Comparison of ENCODE assay signal across 7 cellular contexts in the genomic region with DNA sequence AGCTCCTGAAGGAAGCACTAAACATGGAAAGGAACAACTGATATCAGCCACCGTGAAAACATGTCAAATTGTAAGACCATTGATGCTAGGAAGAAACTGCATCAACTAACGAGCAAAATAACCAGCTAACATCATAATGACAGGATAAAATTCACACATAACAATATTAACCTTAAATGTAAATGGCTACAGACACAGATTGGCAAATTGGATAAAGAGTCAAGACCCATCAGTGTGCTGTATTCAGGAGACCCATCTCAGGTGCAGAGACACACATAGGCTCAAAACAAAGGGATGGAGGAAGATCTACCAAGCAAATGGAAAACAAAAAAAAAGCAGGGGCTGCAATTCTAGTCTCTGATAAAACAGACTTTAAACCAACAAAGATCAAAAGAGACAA.
A peak's percentile ranks its signal among the peaks of the same experiment; 100 is the strongest.
DNase-seq lines count a peak whose midpoint lies in the region; ATAC-seq and TF ChIP-seq lines count a peak whose summit lies in the region.
"Not testable (repeated sequence)": the region's sequence is repeated elsewhere in the genome, so short reads cannot be mapped to it uniquely, and the experiment has no call there.

No MANE protein-coding gene starts in this region.

- not testable (repeated sequence) for H3K79me2 ChIP-seq in OCI-LY7 (ENCODE audit: insufficient read depth, low read depth, low read length)
- H3K79me2 ChIP-seq in neural progenitor cell (ENCODE audit: low read depth): peaks cover 27% of the 10 kb centered on the region

- H3K36me3 ChIP-seq in CD8-positive, alpha-beta memory T cell (ENCODE audit: insufficient read depth, low read length); OCI-LY7 (ENCODE audit: insufficient read depth, low read length); neural progenitor cell: not testable (repeated sequence)

- CTCF ChIA-PET in CD8-positive, alpha-beta memory T cell (lab: Charles Lee): interaction anchor here (1.2 kb wide), 1 partner anchor 71 kb away, joined by 3 read pairs; no protein-coding TSS in a partner anchor
- CTCF ChIA-PET in OCI-LY7 (lab: Charles Lee; ENCODE audit: unreplicated experiment); activated CD4-positive, alpha-beta memory T cell treated with anti-CD3 and anti-CD28 coated beads for 36 hours (lab: Charles Lee); MCF 10A (lab: Yijun Ruan, JAX): not testable (repeated sequence)

- not testable (repeated sequence) for H3K4me1 ChIP-seq in CD8-positive, alpha-beta memory T cell (ENCODE audit: insufficient read depth, low read length); OCI-LY7 (ENCODE audit: insufficient read depth, low read length, poor library complexity, severe bottlenecking); neural progenitor cell

- not testable (repeated sequence) for H3K9me3 ChIP-seq in CD8-positive, alpha-beta memory T cell (ENCODE audit: low read length); neural progenitor cell (ENCODE audit: low read depth)
- peaks cover 11% of the 10 kb centered on the region; the same call in 1 of the 2 replicates for H3K9me3 ChIP-seq in OCI-LY7 (ENCODE audit: low read length)

- H2AFZ ChIP-seq in OCI-LY7 (ENCODE audit: low read length); neural progenitor cell (replicated peaks): not testable (repeated sequence)

- not testable (repeated sequence) for H3K27me3 Mint-ChIP-seq in CD8-positive, alpha-beta memory T cell; activated CD4-positive, alpha-beta memory T cell treated with anti-CD3 and anti-CD28 coated beads for 36 hours; activated T-helper 2 cell treated with anti-CD3 and anti-CD28 coated beads, Interferon-gamma antibody, Interleukin-2, Interleukin-4, amounts not matched to agents 10 μg/mL and 5 μg/mL and 100 μg/mL, durations not matched to agents 14 hours and 24 hours and 36 hours (ENCODE audit: low read depth); MCF 10A (ENCODE audit: insufficient read depth, unreplicated experiment); memory B cell; neural progenitor cell (ENCODE audit: insufficient read depth, low read depth)

- H3K27ac Mint-ChIP-seq in CD8-positive, alpha-beta memory T cell: peak overlapping the region; percentile 10 to 98 (median 96)
- not testable (repeated sequence) for H3K27ac Mint-ChIP-seq in activated CD4-positive, alpha-beta memory T cell treated with anti-CD3 and anti-CD28 coated beads for 36 hours; activated T-helper 2 cell treated with anti-CD3 and anti-CD28 coated beads, Interferon-gamma antibody, Interleukin-2, Interleukin-4, amounts not matched to agents 10 μg/mL and 5 μg/mL and 100 μg/mL, durations not matched to agents 14 hours and 24 hours and 36 hours; neural progenitor cell
- peak overlapping the region; percentile 29 for H3K27ac Mint-ChIP-seq in MCF 10A (ENCODE audit: low read depth, unreplicated experiment)
- peak overlapping the region; percentile 84 for H3K27ac Mint-ChIP-seq in memory B cell

- not testable (repeated sequence) for ATAC-seq in memory B cell (ENCODE audit: low read depth)

- not testable (repeated sequence) for H3K9me2 ChIP-seq in OCI-LY7 (ENCODE audit: insufficient read depth, low read length)

- DNase-seq in CD8-positive, alpha-beta memory T cell; OCI-LY7 (ENCODE audit: low spot score); activated CD4-positive, alpha-beta memory T cell treated with anti-CD3 and anti-CD28 coated beads for 36 hours; activated T-helper 2 cell treated with anti-CD3 and anti-CD28 coated beads, Interferon-gamma antibody, Interleukin-2, Interleukin-4, amounts not matched to agents 10 μg/mL and 5 μg/mL and 100 μg/mL, durations not matched to agents 14 hours and 24 hours and 36 hours (ENCODE audit: low spot score); MCF 10A (ENCODE audit: unreplicated experiment); memory B cell (ENCODE audit: low spot score in 2 of 2); neural progenitor cell (ENCODE audit: low spot score): not testable (repeated sequence)

- H3K9me3 Mint-ChIP-seq in CD8-positive, alpha-beta memory T cell; activated CD4-positive, alpha-beta memory T cell treated with anti-CD3 and anti-CD28 coated beads for 36 hours; MCF 10A (ENCODE audit: unreplicated experiment); memory B cell: not testable (repeated sequence)
- H3K9me3 Mint-ChIP-seq in activated T-helper 2 cell treated with anti-CD3 and anti-CD28 coated beads, Interferon-gamma antibody, Interleukin-2, Interleukin-4, amounts not matched to agents 10 μg/mL and 5 μg/mL and 100 μg/mL, durations not matched to agents 14 hours and 24 hours and 36 hours: peaks cover 20% of the 10 kb centered on the region
- H3K9me3 Mint-ChIP-seq in neural progenitor cell: peaks cover 24% of the 10 kb centered on the region

- not testable (repeated sequence) for H4K20me1 ChIP-seq in OCI-LY7 (ENCODE audit: insufficient read depth, low read length); neural progenitor cell (ENCODE audit: low read depth)

- H3K4me1 Mint-ChIP-seq in CD8-positive, alpha-beta memory T cell: peaks cover 43 to 57% (median 55%) of the 10 kb centered on the region in 3 donors
- peaks cover 35% of the 10 kb centered on the region for H3K4me1 Mint-ChIP-seq in activated CD4-positive, alpha-beta memory T cell treated with anti-CD3 and anti-CD28 coated beads for 36 hours (ENCODE audit: low read depth)
- peaks cover 15% of the 10 kb centered on the region for H3K4me1 Mint-ChIP-seq in activated T-helper 2 cell treated with anti-CD3 and anti-CD28 coated beads, Interferon-gamma antibody, Interleukin-2, Interleukin-4, amounts not matched to agents 10 μg/mL and 5 μg/mL and 100 μg/mL, durations not matched to agents 14 hours and 24 hours and 36 hours (ENCODE audit: low read depth)
- H3K4me1 Mint-ChIP-seq in MCF 10A (ENCODE audit: insufficient read depth, unreplicated experiment); neural progenitor cell: not testable (repeated sequence)
- peaks cover 20% of the 10 kb centered on the region for H3K4me1 Mint-ChIP-seq in memory B cell

- not testable (repeated sequence) for H3K27ac ChIP-seq in CD8-positive, alpha-beta memory T cell (ENCODE audit: low read depth, low read length); OCI-LY7 (ENCODE audit: low read depth, low read length, poor library complexity, severe bottlenecking); neural progenitor cell

- BruUV-seq in OCI-LY7 (replicated peaks; lab: Mats Ljungman, UMichigan): TSS peak; percentile 67
- not testable (repeated sequence) for BruUV-seq in MCF 10A (replicated peaks; lab: Mats Ljungman, UMichigan)

- not testable (repeated sequence) for TF ChIP-seq CTCF in OCI-LY7 (conservative IDR thresholded peaks at IDR 0.05; ENCODE audit: low read length); MCF 10A (IDR thresholded peaks at IDR 0.05; ENCODE audit: unreplicated experiment); neural progenitor cell (IDR thresholded peaks at IDR 0.05)

- intact Hi-C loops in OCI-LY7 (cut with micrococcal nuclease; ENCODE audit: unreplicated experiment); activated CD4-positive, alpha-beta memory T cell treated with anti-CD3 and anti-CD28 coated beads for 36 hours (cut with micrococcal nuclease); activated T-helper 2 cell treated with anti-CD3 and anti-CD28 coated beads, Interferon-gamma antibody, Interleukin-2, Interleukin-4, amounts not matched to agents 10 μg/mL and 5 μg/mL and 100 μg/mL, durations not matched to agents 14 hours and 24 hours and 36 hours (cut with micrococcal nuclease); MCF 10A (cut with micrococcal nuclease): not testable (repeated sequence)

- H3K9ac ChIP-seq in neural progenitor cell: not testable (repeated sequence)

- not testable (repeated sequence) for H3K27me3 ChIP-seq in CD8-positive, alpha-beta memory T cell (ENCODE audit: insufficient read depth, low read length, poor library complexity, severe bottlenecking); neural progenitor cell

- H3F3A ChIP-seq in neural progenitor cell (ENCODE audit: low read depth): not testable (repeated sequence)

- POLR2A ChIA-PET in CD8-positive, alpha-beta memory T cell (lab: Charles Lee); OCI-LY7 (lab: Charles Lee); MCF 10A (lab: Yijun Ruan, JAX): not testable (repeated sequence)
- POLR2A ChIA-PET in activated CD4-positive, alpha-beta memory T cell treated with anti-CD3 and anti-CD28 coated beads for 36 hours (lab: Charles Lee): interaction anchor here (1.0 kb wide), 1 partner anchor 126 kb away, joined by 3 read pairs; the partner anchor contains the start of gene ZNF181

- peaks cover 17 to 35% (median 20%) of the 10 kb centered on the region in 3 donors for H3K36me3 Mint-ChIP-seq in CD8-positive, alpha-beta memory T cell
- H3K36me3 Mint-ChIP-seq in activated CD4-positive, alpha-beta memory T cell treated with anti-CD3 and anti-CD28 coated beads for 36 hours: peaks cover 11% of the 10 kb centered on the region
- peaks cover 13% of the 10 kb centered on the region for H3K36me3 Mint-ChIP-seq in activated T-helper 2 cell treated with anti-CD3 and anti-CD28 coated beads, Interferon-gamma antibody, Interleukin-2, Interleukin-4, amounts not matched to agents 10 μg/mL and 5 μg/mL and 100 μg/mL, durations not matched to agents 14 hours and 24 hours and 36 hours (ENCODE audit: low read depth)
- H3K36me3 Mint-ChIP-seq in MCF 10A (ENCODE audit: insufficient read depth, unreplicated experiment); memory B cell; neural progenitor cell: not testable (repeated sequence)

- not testable (repeated sequence) for H3K4me3 ChIP-seq in CD8-positive, alpha-beta memory T cell (ENCODE audit: low read length)
- peak overlapping the region; percentile 26 for H3K4me3 ChIP-seq in OCI-LY7 (ENCODE audit: low read depth, low read length, poor library complexity, severe bottlenecking)
- H3K4me3 ChIP-seq in neural progenitor cell: peak overlapping the region; percentile 63

- peak overlapping the region; percentile 96 to 100 (median 98) for H3K4me3 Mint-ChIP-seq in CD8-positive, alpha-beta memory T cell
- peak overlapping the region; percentile 93 for H3K4me3 Mint-ChIP-seq in activated CD4-positive, alpha-beta memory T cell treated with anti-CD3 and anti-CD28 coated beads for 36 hours
- peak overlapping the region; percentile 91 for H3K4me3 Mint-ChIP-seq in activated T-helper 2 cell treated with anti-CD3 and anti-CD28 coated beads, Interferon-gamma antibody, Interleukin-2, Interleukin-4, amounts not matched to agents 10 μg/mL and 5 μg/mL and 100 μg/mL, durations not matched to agents 14 hours and 24 hours and 36 hours (ENCODE audit: low read depth)
- peak overlapping the region; percentile 72 for H3K4me3 Mint-ChIP-seq in MCF 10A (ENCODE audit: unreplicated experiment)
- peak overlapping the region; percentile 95 for H3K4me3 Mint-ChIP-seq in memory B cell
- H3K4me3 Mint-ChIP-seq in neural progenitor cell: peak overlapping the region; percentile 88

- H3K4me2 ChIP-seq in OCI-LY7 (ENCODE audit: low read length): 0 out of 2 replicates have a peak overlapping the region, but pooled peaks have one; percentile 26
- H3K4me2 ChIP-seq in neural progenitor cell: peak overlapping the region; percentile 89
